In the genomic region with DNA sequence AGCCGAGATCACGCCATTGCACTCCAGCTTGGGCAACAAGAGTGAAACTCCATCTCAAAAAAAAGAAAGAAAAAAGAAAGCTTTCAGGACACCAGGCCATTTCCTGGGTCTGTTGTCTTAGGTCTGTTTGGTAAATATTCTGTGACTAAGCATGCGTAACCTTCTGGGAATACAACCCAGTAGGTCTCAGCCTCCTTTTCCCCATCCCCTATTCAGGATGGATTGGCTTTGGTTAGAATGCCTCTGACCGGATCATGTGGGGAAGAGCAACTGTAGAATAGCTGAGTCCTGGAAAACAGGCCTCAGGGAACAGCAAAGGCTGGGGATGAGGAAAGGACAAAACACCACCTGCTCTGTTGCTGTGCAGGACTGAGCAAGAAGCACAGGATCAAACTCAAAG, we compare ENCODE assay signal across 12 cellular contexts. TPM values are rescaled to one million over a fixed set of nuclear protein-coding genes. Genes with fewer than 3 reads are reported as not detected.
DNase-seq lines count a peak whose midpoint lies in the region; ATAC-seq, FAIRE-seq and TF ChIP-seq lines count a peak whose summit lies in the region.
"Had no signal": no experiment of that assay in that cellular context is flagged by ENCODE, and none has a peak within 500 bp of the region (broad histone marks: within the 10 kb centered on the region; RNA-seq: fewer than 3 reads in every experiment).

No MANE protein-coding gene starts in this region.

- H3K36me3 Mint-ChIP-seq in CD4-positive, alpha-beta T cell (ENCODE audit: low read depth): peaks cover 14% of the 10 kb centered on the region
- H3K36me3 Mint-ChIP-seq in IgD-negative memory B cell (no peaks in the 10 kb centered on the region), nephron progenitor cell (ENCODE audit: low read depth) (peaks cover 10% of the 10 kb centered on the region)

- H3K9me3 Mint-ChIP-seq in CD4-positive, alpha-beta T cell: no peaks in the 10 kb centered on the region
- H3K9me3 Mint-ChIP-seq in IgD-negative memory B cell (no peaks in the 10 kb centered on the region), nephron progenitor cell (peaks cover 6% of the 10 kb centered on the region)

- no peaks in the 10 kb centered on the region for H3K27me3 ChIP-seq in CD4-positive, alpha-beta T cell (ENCODE audit: control insufficient read depth, insufficient read depth, low read length)
- no peaks in the 10 kb centered on the region for H3K27me3 ChIP-seq in bronchial epithelial cell (ENCODE audit: control insufficient read depth, insufficient read depth, low read length)

- CTCF ChIA-PET in CD4-positive, alpha-beta T cell (lab: Charles Lee): interaction anchor here (0.7 kb wide), 1 partner anchor 49 kb away, joined by 3 read pairs; no protein-coding TSS in a partner anchor
- CTCF ChIA-PET in RWPE1 (lab: Yijun Ruan, JAX): no interaction called here

- no peaks in the 10 kb centered on the region for H3K36me3 ChIP-seq in bronchial epithelial cell (ENCODE audit: control insufficient read depth, insufficient read depth, low read length)

- no peak for DNase-seq in CD4-positive, alpha-beta T cell
- DNase-seq in bronchial epithelial cell (ENCODE audit: low read depth): peak; percentile 71
- DNase-seq in nephron progenitor cell: no peak
- DNase-seq in RWPE1 (ENCODE audit: low spot score): no peak
- no peak for DNase-seq in activated gamma-delta T cell (lab: John Stamatoyannopoulos, UW)
- DNase-seq in KBM-7: no peak
- no peak for DNase-seq in effector CD8-positive, alpha-beta T cell (lab: John Stamatoyannopoulos, UW)
- DNase-seq: activated CD8-positive, alpha-beta memory T cell treated with anti-CD3 and anti-CD28 coated beads, Interleukin-2, amount 50 U/mL, for 4 hours; islet precursor cell; NCI-H2081; SHP77 had no signal

- POLR2A ChIA-PET in CD4-positive, alpha-beta T cell (lab: Charles Lee): interaction anchor here (4.3 kb wide), 1 partner anchor 18 kb away, joined by 101 read pairs; no protein-coding TSS in a partner anchor
- POLR2A ChIA-PET in RWPE1 (lab: Yijun Ruan, JAX; ENCODE audit: low non-redundant PET): no interaction called here

- ATAC-seq in CD4-positive, alpha-beta T cell (ENCODE audit: poor library complexity): no peak

- H3K27ac Mint-ChIP-seq in CD4-positive, alpha-beta T cell: peak overlapping the region; percentile 97
- H3K27ac Mint-ChIP-seq in IgD-negative memory B cell (peak overlapping the region in 2 of 3 donors; percentile 18 to 92), nephron progenitor cell (no peak overlapping the region)

- no peak for FAIRE-seq in bronchial epithelial cell (lab: Jason Lieb, UNC)

- TF ChIP-seq CTCF in CD4-positive, alpha-beta T cell (IDR thresholded peaks at IDR 0.05): no peak
- TF ChIP-seq CTCF in bronchial epithelial cell (IDR thresholded peaks at IDR 0.05; ENCODE audit: insufficient read depth, low read length, severe bottlenecking) (no peak), nephron progenitor cell (IDR thresholded peaks at IDR 0.05) (no peak), RWPE1 (conservative IDR thresholded peaks at IDR 0.05; ENCODE audit: low read depth) (no peak)

- no peaks in the 10 kb centered on the region for H3K27me3 Mint-ChIP-seq in CD4-positive, alpha-beta T cell
- no peaks in the 10 kb centered on the region for H3K27me3 Mint-ChIP-seq in IgD-negative memory B cell
- no peaks in the 10 kb centered on the region for H3K27me3 Mint-ChIP-seq in nephron progenitor cell (ENCODE audit: low read depth, poor library complexity)

- no peak overlapping the region for H3K4me3 ChIP-seq in bronchial epithelial cell (ENCODE audit: low read depth, low read length)

- peak overlapping the region; percentile 66 for H3K4me3 Mint-ChIP-seq in CD4-positive, alpha-beta T cell
- H3K4me3 Mint-ChIP-seq in IgD-negative memory B cell (peak overlapping the region in 2 of 4 donors; percentile 16 to 58), nephron progenitor cell (peak overlapping the region; percentile 71)

- in situ Hi-C loops in KBM-7 (cut with MboI; ENCODE audit: low pct_unique_long_range_greater_than_20kb, low sequenced_read_pairs): no loop called here

- peak overlapping the region; percentile 74 for H3K27ac ChIP-seq in CD4-positive, alpha-beta T cell (ENCODE audit: low read depth, low read length)
- H3K27ac ChIP-seq in RWPE1: no peak overlapping the region

- intact Hi-C loops in CD4-positive, alpha-beta T cell (cut with DNase I, micrococcal nuclease): loop anchor here in 1 of 2 experiments (5.0 to 10.0 kb wide), 2 partner anchors 594 to 691 kb away; a partner anchor contains a TSS

- H3K4me1 Mint-ChIP-seq in CD4-positive, alpha-beta T cell (ENCODE audit: low read depth): peaks cover 53% of the 10 kb centered on the region
- H3K4me1 Mint-ChIP-seq in IgD-negative memory B cell: peaks cover 0 to 25% (median 8%) of the 10 kb centered on the region in 3 donors
- H3K4me1 Mint-ChIP-seq in nephron progenitor cell: peaks cover 24% of the 10 kb centered on the region

- no peaks in the 10 kb centered on the region for H3K9me3 ChIP-seq in CD4-positive, alpha-beta T cell (ENCODE audit: control insufficient read depth, low read length)

RNA-seq across cellular contexts. Expression of a gene that starts 1.6 kb away (rescaled TPM):
- 10 to 100 TPM; 31.7 to 34.6 TPM for total RNA-seq in CD4-positive, alpha-beta T cell
- polyA plus RNA-seq in IgD-negative memory B cell: 48.9 TPM
- 25.3 and 40.7 TPM in 2 replicates for total RNA-seq in bronchial epithelial cell
